8 cellular contexts compared by ENCODE assay signal in genomic region chr3:11236588-11237461, GRCh38. TPM values are rescaled to one million over a fixed set of nuclear protein-coding genes. Genes with fewer than 3 reads are reported as not detected.
DNase-seq lines count a peak whose midpoint lies in the region; ATAC-seq, FAIRE-seq and TF ChIP-seq lines count a peak whose summit lies in the region.

No MANE protein-coding gene starts in this region.

- FAIRE-seq in GM12891 (lab: Jason Lieb, UNC) = no peak

- DNase-seq in GM12891 (ENCODE audit: insufficient read length, low spot score) (peak; percentile 49), T follicular helper cell (ENCODE audit: low read depth) (peak; percentile 65), amniotic epithelial cell (ENCODE audit: low read depth) (peak; percentile 68), iPS DF 4.7 (ENCODE audit: extremely low read depth, low spot score) (peak; percentile 46)
- DNase-seq in stimulated activated CD4-positive, alpha-beta T cell treated with anti-CD3 and anti-CD28 coated beads, Interleukin-1b, Interleukin-23, amount 100 ng/mL, for 24 hours (ENCODE audit: low read depth in 4 of 4, low spot score in 1 of 4) = peak; percentile 69 to 75 (median 71)

- ATAC-seq in GM19455 (IDR thresholded peaks at IDR 0.05; ENCODE audit: unreplicated experiment) (no peak), GM18873 (IDR thresholded peaks at IDR 0.05; ENCODE audit: low FRiP score, unreplicated experiment) (no peak)

- TF ChIP-seq CTCF in LNCAP (IDR thresholded peaks at IDR 0.05) = peak; percentile 75

- no peak for TF ChIP-seq POLR2A in GM12891 (IDR thresholded peaks at IDR 0.05; ENCODE audit: low read depth, low read length)

TF ChIP-seq in GM12891, 5 proteins besides CTCF, POLR2A, EP300 and RAD21:
- TF ChIP-seq PAX5 (IDR thresholded peaks at IDR 0.05; ENCODE audit: insufficient read depth, low read length, severe bottlenecking) = no peak
- TF ChIP-seq POLR2AphosphoS5 (IDR thresholded peaks at IDR 0.05; ENCODE audit: low read depth, low read length) = no peak
- no peak for TF ChIP-seq TAF1 (IDR thresholded peaks at IDR 0.05; ENCODE audit: low read depth, low read length)
- no peak for TF ChIP-seq SPI1 (IDR thresholded peaks at IDR 0.05; ENCODE audit: low read depth, low read length)
- TF ChIP-seq POU2F2 (IDR thresholded peaks at IDR 0.05; ENCODE audit: low read depth, low read length) = no peak

RNA-seq across cellular contexts. Expression of gene ATG7, which starts 35.4 kb away (rescaled TPM):
- 15.2 TPM for polyA plus RNA-seq in GM12891 (2012; ENCODE audit: low read depth, missing spikeins)
